In genomic region chr11:64778473-64779298, GRCh38 we compare ENCODE assay signal across 8 cellular contexts. TPM values are rescaled to one million over a fixed set of nuclear protein-coding genes. Genes with fewer than 3 reads are reported as not detected.
A peak's percentile ranks its signal among the peaks of the same experiment; 100 is the strongest.
DNase-seq lines count a peak whose midpoint lies in the region; ATAC-seq and TF ChIP-seq lines count a peak whose summit lies in the region.

Gene SF1, minus strand, starts transcription at chr11:64778542. Its CDS starts 150 bp downstream, at chr11:64778392.

- H3F3A ChIP-seq in OCI-LY1 (ENCODE audit: insufficient read depth, low read length): no peaks in the 10 kb centered on the region

- H3K4me3 Mint-ChIP-seq in endothelial cell (ENCODE audit: unreplicated experiment): peak within 1 kb of the TSS; percentile 98
- H3K4me3 Mint-ChIP-seq in mesothelial cell of epicardium: peak within 1 kb of the TSS; percentile 85

- H3K4me2 ChIP-seq in OCI-LY1 (ENCODE audit: low read length): peak within 1 kb of the TSS; percentile 87

- H3K36me3 Mint-ChIP-seq in endothelial cell (ENCODE audit: low read depth, unreplicated experiment): peaks cover 31% of the 10 kb centered on the region
- peaks cover 25% of the 10 kb centered on the region for H3K36me3 Mint-ChIP-seq in mesothelial cell of epicardium

- H3K27ac Mint-ChIP-seq in endothelial cell (ENCODE audit: unreplicated experiment) (peak within 1 kb of the TSS; percentile 99), mesothelial cell of epicardium (peak within 1 kb of the TSS; percentile 99)

- H3K27me3 ChIP-seq in HUES64 (ENCODE audit: insufficient read depth, low read length) (no peaks in the 10 kb centered on the region), OCI-LY1 (ENCODE audit: insufficient read depth, low read length) (no peaks in the 10 kb centered on the region)

- under 1% methylated on average over 78 of the region's 80 CpGs for WGBS in HUES64

- H3K9ac ChIP-seq in HUES64 (ENCODE audit: low read depth, low read length): peak within 1 kb of the TSS; percentile 98
- H3K9ac ChIP-seq in OCI-LY1 (ENCODE audit: low read length): peak within 1 kb of the TSS; percentile 92

- no peaks in the 10 kb centered on the region for H3K9me2 ChIP-seq in OCI-LY1 (ENCODE audit: low read depth, low read length)

- no peak within 1 kb of the TSS for H2AFZ ChIP-seq in OCI-LY1 (ENCODE audit: low read length)

- ATAC-seq in GM21447 (IDR thresholded peaks at IDR 0.05; ENCODE audit: unreplicated experiment): peak; percentile 77

- peak within 1 kb of the TSS; percentile 99 for H3K4me3 ChIP-seq in HUES64 (ENCODE audit: low read length)
- peak within 1 kb of the TSS; percentile 99 for H3K4me3 ChIP-seq in OCI-LY1 (ENCODE audit: low read depth, low read length, poor library complexity, severe bottlenecking)

- H4K20me1 ChIP-seq in OCI-LY1 (ENCODE audit: insufficient read depth, low read length): peaks cover 13% of the 10 kb centered on the region

- TF ChIP-seq CTCF in OCI-LY1 (IDR thresholded peaks at IDR 0.05; ENCODE audit: low read length) (no peak), endothelial cell (IDR thresholded peaks at IDR 0.05; ENCODE audit: unreplicated experiment) (peak; percentile 11), mesothelial cell of epicardium (IDR thresholded peaks at IDR 0.05; ENCODE audit: unreplicated experiment) (no peak)

- DNase-seq in D341Med (ENCODE audit: low spot score) (peak; percentile 94), endothelial cell (ENCODE audit: low spot score) (peak; percentile 98), mesothelial cell of epicardium (ENCODE audit: low spot score in 2 of 2, unreplicated experiment in 2 of 2) (peak; percentile 98)
- peak; percentile 96 for DNase-seq in activated CD8-positive, alpha-beta memory T cell treated with anti-CD3 and anti-CD28 coated beads, Interleukin-2, amount 50 U/mL, for 4 hours
- DNase-seq in stimulated activated CD8-positive, alpha-beta memory T cell treated with anti-CD3 and anti-CD28 coated beads, Interleukin-15, amount 100 ng/mL, for 48 hours (ENCODE audit: low read depth in 2 of 2): peak; percentile 98 to 99

- peaks cover 27% of the 10 kb centered on the region for H3K79me2 ChIP-seq in OCI-LY1 (ENCODE audit: insufficient read depth, low read length)

- H3K27ac ChIP-seq in HUES64 (ENCODE audit: low read depth, low read length): peak within 1 kb of the TSS; percentile 100
- peak within 1 kb of the TSS; percentile 97 for H3K27ac ChIP-seq in OCI-LY1 (ENCODE audit: low read depth, low read length, poor library complexity, severe bottlenecking)

- no peaks in the 10 kb centered on the region for H3K9me3 ChIP-seq in HUES64 (ENCODE audit: insufficient read depth, low read depth, low read length)
- no peaks in the 10 kb centered on the region for H3K9me3 ChIP-seq in OCI-LY1 (ENCODE audit: low read length)

- H3K4me1 ChIP-seq in HUES64 (ENCODE audit: insufficient read depth, low read length): peaks cover 17% of the 10 kb centered on the region; the same call in 1 of the 2 replicates
- peaks cover 64% of the 10 kb centered on the region for H3K4me1 ChIP-seq in OCI-LY1 (ENCODE audit: insufficient read depth, low read length, severe bottlenecking)

- H3K36me3 ChIP-seq in HUES64 (ENCODE audit: insufficient read depth, low read length): peaks cover 38% of the 10 kb centered on the region
- H3K36me3 ChIP-seq in OCI-LY1 (ENCODE audit: insufficient read depth, low read length): peaks cover 38% of the 10 kb centered on the region

- peaks cover 13% of the 10 kb centered on the region for H3K27me3 Mint-ChIP-seq in endothelial cell (ENCODE audit: unreplicated experiment)
- H3K27me3 Mint-ChIP-seq in mesothelial cell of epicardium (ENCODE audit: low read depth): no peaks in the 10 kb centered on the region

- no peaks in the 10 kb centered on the region for H3K9me3 Mint-ChIP-seq in endothelial cell (ENCODE audit: unreplicated experiment)
- H3K9me3 Mint-ChIP-seq in mesothelial cell of epicardium: no peaks in the 10 kb centered on the region

- peaks cover 35% of the 10 kb centered on the region for H3K4me1 Mint-ChIP-seq in endothelial cell (ENCODE audit: unreplicated experiment)
- peaks cover 29% of the 10 kb centered on the region for H3K4me1 Mint-ChIP-seq in mesothelial cell of epicardium

RNA-seq across cellular contexts. Expression of gene SF1, which starts in this region (rescaled TPM):
- 208 TPM for polyA plus RNA-seq in HUES64 (2013, experiment 1 of 2)
- 212 TPM for polyA plus RNA-seq in HUES64 (2013, experiment 2 of 2)
- total RNA-seq in endothelial cell (ENCODE audit: unreplicated experiment): 322 TPM
- total RNA-seq in mesothelial cell of epicardium: 529 to 536 TPM (median 533 TPM) in 3 replicates

Comparison
In these comparisons a context has a peak if more than half of its experiments do, and no peak if none do; other contexts are left out.
1. Peak in every context shown above with its lines: DNase-seq, ATAC-seq, H3K4me3 ChIP-seq and H3K27ac ChIP-seq.